Comparison of ENCODE assay signal across 8 cellular contexts in genomic region chr2:233566141-233566956, GRCh38. TPM values are rescaled to one million over a fixed set of nuclear protein-coding genes. Genes with fewer than 3 reads are reported as not detected.
A peak's percentile ranks its signal among the peaks of the same experiment; 100 is the strongest.
DNase-seq lines count a peak whose midpoint lies in the region; ATAC-seq and TF ChIP-seq lines count a peak whose summit lies in the region.

Gene USP40 (minus strand): TSS chr2:233566782. CDS start chr2:233565554, 1,228 bp downstream.

- TF ChIP-seq CTCF in lower lobe of right lung (IDR thresholded peaks at IDR 0.05) = no peak

- ATAC-seq in HG03460 (IDR thresholded peaks at IDR 0.05; ENCODE audit: unreplicated experiment) (peak; percentile 77), lower lobe of right lung (peak; percentile 99)

- intact Hi-C loops in lower lobe of right lung (cut with DNase I) = no loop called here

- peak within 1 kb of the TSS; percentile 66 for H3K27ac ChIP-seq in effector memory CD4-positive, alpha-beta T cell (ENCODE audit: insufficient read depth, low read length, poor library complexity, severe bottlenecking)
- peak within 1 kb of the TSS; percentile 94 for H3K27ac ChIP-seq in lower lobe of right lung

- peak; percentile 79 for TF ChIP-seq POLR2A in GM19099 (IDR thresholded peaks at IDR 0.05; ENCODE audit: extremely low read depth, insufficient read length, low read depth)

- DNase-seq in AG08396 (ENCODE audit: low spot score) (peak; percentile 88), NCI-H748 treated with DMSO at 0.1 percent for 48 hours (lab: John Stamatoyannopoulos, UW) (peak; percentile 84), lower lobe of right lung (peak; percentile 92)
- DNase-seq in activated CD8-positive, alpha-beta memory T cell treated with anti-CD3 and anti-CD28 coated beads for 1 hour (ENCODE audit: extremely low read depth in 1 of 2, low read depth in 1 of 2) = peak; percentile 12 to 19
- DNase-seq in effector memory CD4-positive, alpha-beta T cell = peak; percentile 12 to 34 (median 18)
- DNase-seq in stimulated activated CD4-positive, alpha-beta T cell treated with anti-CD3 and anti-CD28 coated beads, Interleukin-4, amount 100 ng/mL, for 48 hours (ENCODE audit: low read depth in 2 of 2) = peak; percentile 45 to 54

- no peaks in the 10 kb centered on the region for H3K4me1 ChIP-seq in effector memory CD4-positive, alpha-beta T cell (ENCODE audit: control insufficient read depth, insufficient read depth, low read length, poor library complexity, severe bottlenecking)
- H3K4me1 ChIP-seq in lower lobe of right lung = peaks cover 7% of the 10 kb centered on the region

- H3K4me3 ChIP-seq in effector memory CD4-positive, alpha-beta T cell (ENCODE audit: insufficient read depth, low read depth, low read length, poor library complexity, severe bottlenecking) = peak within 1 kb of the TSS; percentile 71
- H3K4me3 ChIP-seq in lower lobe of right lung = peak within 1 kb of the TSS; percentile 81

- H3K36me3 ChIP-seq in effector memory CD4-positive, alpha-beta T cell (ENCODE audit: control insufficient read depth, insufficient read depth, low read length) = no peaks in the 10 kb centered on the region
- H3K36me3 ChIP-seq in lower lobe of right lung = no peaks in the 10 kb centered on the region

- H3K27me3 ChIP-seq in effector memory CD4-positive, alpha-beta T cell (replicated peaks; ENCODE audit: control insufficient read depth, insufficient read depth, low read length, poor library complexity, severe bottlenecking) = no peaks in the 10 kb centered on the region
- H3K27me3 ChIP-seq in lower lobe of right lung (ENCODE audit: low read depth) = no peaks in the 10 kb centered on the region

- H3K9me3 ChIP-seq in effector memory CD4-positive, alpha-beta T cell (ENCODE audit: control insufficient read depth, low read length) = no peaks in the 10 kb centered on the region
- H3K9me3 ChIP-seq in lower lobe of right lung = no peaks in the 10 kb centered on the region

RNA-seq across cellular contexts. Expression of gene USP40, which starts in this region (rescaled TPM):
- 45.4 TPM for total RNA-seq in lower lobe of right lung

Comparison
In these comparisons a context has a peak if more than half of its experiments do, and no peak if none do; other contexts are left out.
1. Peak in every context shown above with its lines: DNase-seq, ATAC-seq, H3K4me3 ChIP-seq and H3K27ac ChIP-seq.
2. DNase-seq: peak in every context shown above with its lines; median percentile 92 in lower lobe of right lung; 88 in AG08396; 84 in NCI-H748 treated with DMSO at 0.1 percent for 48 hours; 50 in stimulated activated CD4-positive, alpha-beta T cell treated with anti-CD3 and anti-CD28 coated beads, Interleukin-4, amount 100 ng/mL, for 48 hours; 18 in effector memory CD4-positive, alpha-beta T cell; 16 in activated CD8-positive, alpha-beta memory T cell treated with anti-CD3 and anti-CD28 coated beads for 1 hour.